In the genomic region with DNA sequence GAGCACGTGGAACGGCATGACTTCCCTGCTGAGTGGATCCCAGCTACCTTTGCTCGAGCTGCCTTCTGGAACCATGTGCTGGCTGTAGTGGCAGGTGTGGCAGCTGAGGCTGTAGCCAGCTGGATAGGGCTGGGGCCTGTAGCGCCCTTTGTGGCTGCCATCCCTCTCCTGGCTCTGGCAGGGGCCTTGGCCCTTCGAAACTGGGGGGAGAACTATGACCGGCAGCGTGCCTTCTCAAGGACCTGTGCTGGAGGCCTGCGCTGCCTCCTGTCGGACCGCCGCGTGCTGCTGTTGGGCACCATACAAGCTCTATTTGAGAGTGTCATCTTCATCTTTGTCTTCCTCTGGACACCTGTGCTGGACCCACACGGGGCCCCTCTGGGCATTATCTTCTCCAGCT, we compare ENCODE assay signal across 1 cellular context.
TF ChIP-seq lines count a peak whose summit lies in the region.

No MANE protein-coding gene starts in this region.

TF ChIP-seq in IMR-90, 13 proteins besides CTCF, POLR2A, EP300 and RAD21 (continued from another document):
- TF ChIP-seq, protein P1, sequence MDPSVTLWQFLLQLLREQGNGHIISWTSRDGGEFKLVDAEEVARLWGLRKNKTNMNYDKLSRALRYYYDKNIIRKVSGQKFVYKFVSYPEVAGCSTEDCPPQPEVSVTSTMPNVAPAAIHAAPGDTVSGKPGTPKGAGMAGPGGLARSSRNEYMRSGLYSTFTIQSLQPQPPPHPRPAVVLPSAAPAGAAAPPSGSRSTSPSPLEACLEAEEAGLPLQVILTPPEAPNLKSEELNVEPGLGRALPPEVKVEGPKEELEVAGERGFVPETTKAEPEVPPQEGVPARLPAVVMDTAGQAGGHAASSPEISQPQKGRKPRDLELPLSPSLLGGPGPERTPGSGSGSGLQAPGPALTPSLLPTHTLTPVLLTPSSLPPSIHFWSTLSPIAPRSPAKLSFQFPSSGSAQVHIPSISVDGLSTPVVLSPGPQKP (IDR thresholded peaks at IDR 0.05; ENCODE audit: borderline replicate concordance, low read depth, low read length): no peak
- TF ChIP-seq MXI1 (IDR thresholded peaks at IDR 0.05; ENCODE audit: borderline replicate concordance, low read depth, low read length) (no peak), RCOR1 (IDR thresholded peaks at IDR 0.05; ENCODE audit: insufficient replicate concordance, low read length) (no peak), FOS (IDR thresholded peaks at IDR 0.05; ENCODE audit: low read depth, low read length) (no peak), RFX5 (IDR thresholded peaks at IDR 0.05; ENCODE audit: low read depth, low read length) (no peak)
